Comparison of ENCODE assay signal across 20 cellular contexts in the genomic region with DNA sequence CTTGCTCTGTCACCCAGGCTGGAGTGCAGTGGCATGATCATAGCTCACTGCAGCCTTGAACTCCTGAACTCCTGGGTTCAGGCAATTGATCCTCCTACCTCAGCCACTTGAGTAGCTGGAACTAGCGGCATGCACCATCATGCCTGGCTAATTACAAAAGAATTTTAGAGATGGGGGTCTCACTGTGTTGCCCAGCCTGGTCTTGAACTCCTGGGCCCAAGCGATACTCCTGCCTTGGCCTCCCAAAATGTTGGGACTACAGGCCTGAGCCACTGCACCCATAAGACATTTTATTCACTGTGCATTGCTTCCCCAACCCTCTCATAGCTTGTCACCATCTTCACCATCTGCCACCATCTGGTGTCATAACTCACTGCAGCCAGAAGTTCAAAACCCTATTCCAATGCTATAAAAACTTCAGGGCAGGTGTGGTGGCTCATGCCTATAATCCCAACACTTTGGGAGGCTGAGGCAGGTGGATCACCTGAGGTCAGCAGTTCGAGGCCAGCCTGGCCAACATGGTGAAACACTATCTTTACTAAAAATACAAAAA.
A peak's percentile ranks its signal among the peaks of the same experiment; 100 is the strongest.
DNase-seq lines count a peak whose midpoint lies in the region; ATAC-seq, FAIRE-seq and TF ChIP-seq lines count a peak whose summit lies in the region.
"Had no signal": no experiment of that assay in that cellular context is flagged by ENCODE, and none has a peak within 500 bp of the region (broad histone marks: within the 10 kb centered on the region; RNA-seq: fewer than 3 reads in every experiment).

No MANE protein-coding gene starts in this region.

- intact Hi-C loops in CD4-positive, alpha-beta T cell (cut with DNase I, micrococcal nuclease) = no loop called here

- peaks cover 5% of the 10 kb centered on the region for H3K9me3 Mint-ChIP-seq in CD4-positive, alpha-beta T cell
- H3K9me3 Mint-ChIP-seq in chondrocyte (ENCODE audit: low read depth) = peaks cover 13% of the 10 kb centered on the region

- no peak overlapping the region for H3K27ac Mint-ChIP-seq in CD4-positive, alpha-beta T cell
- H3K27ac Mint-ChIP-seq in chondrocyte (ENCODE audit: unreplicated experiment) = no peak overlapping the region
- H3K27ac Mint-ChIP-seq: CD14-positive monocyte had no signal

- no peaks in the 10 kb centered on the region for H3K27me3 ChIP-seq in CD4-positive, alpha-beta T cell (ENCODE audit: control insufficient read depth, insufficient read depth, low read length)
- H3K27me3 ChIP-seq in DND-41 (ENCODE audit: insufficient read depth, low read length, poor library complexity) = no peaks in the 10 kb centered on the region
- H3K27me3 ChIP-seq: SJSA1 had no signal

- no peaks in the 10 kb centered on the region for H3K9me3 ChIP-seq in CD4-positive, alpha-beta T cell (ENCODE audit: control insufficient read depth, low read length)
- no peaks in the 10 kb centered on the region for H3K9me3 ChIP-seq in DND-41 (ENCODE audit: insufficient read depth, low read length, severe bottlenecking)
- H3K9me3 ChIP-seq: SJSA1 had no signal

- ATAC-seq in CD4-positive, alpha-beta T cell (ENCODE audit: poor library complexity) = peak; percentile 49
- ATAC-seq in DND-41 (ENCODE audit: insufficient read depth, low read depth) = no peak

- H3K4me3 Mint-ChIP-seq in CD4-positive, alpha-beta T cell = no peak overlapping the region
- H3K4me3 Mint-ChIP-seq in chondrocyte (ENCODE audit: unreplicated experiment) = no peak overlapping the region
- H3K4me3 Mint-ChIP-seq: CD14-positive monocyte had no signal

- H3K36me3 ChIP-seq in DND-41 (ENCODE audit: insufficient read depth, low read length) = no peaks in the 10 kb centered on the region
- H3K36me3 ChIP-seq: SJSA1 had no signal

- CTCF ChIA-PET in CD4-positive, alpha-beta T cell (lab: Charles Lee) = no interaction called here

- no peaks in the 10 kb centered on the region for H4K20me1 ChIP-seq in DND-41 (ENCODE audit: insufficient read depth, low read length)

- H3K27me3 Mint-ChIP-seq in CD4-positive, alpha-beta T cell = no peaks in the 10 kb centered on the region
- peaks cover 12% of the 10 kb centered on the region for H3K27me3 Mint-ChIP-seq in chondrocyte (ENCODE audit: low read depth)

- no peak overlapping the region for H3K9ac ChIP-seq in DND-41 (ENCODE audit: low read depth, low read length)

- H3K27ac ChIP-seq in CD4-positive, alpha-beta T cell (ENCODE audit: low read depth, low read length) = no peak overlapping the region
- no peak overlapping the region for H3K27ac ChIP-seq in DND-41 (ENCODE audit: low read length)
- H3K27ac ChIP-seq: SJSA1 had no signal

- no peaks in the 10 kb centered on the region for H3K4me1 ChIP-seq in DND-41 (ENCODE audit: insufficient read depth, low read length)

- no peak for FAIRE-seq in RCC 7860 (lab: Jason Lieb, UNC)
- FAIRE-seq: G401.6, GM12891, GM18507, H54 had no signal

- no peak overlapping the region for H3K4me3 ChIP-seq in DND-41 (ENCODE audit: low read depth in 1 of 2, low read length in 2 of 2)
- H3K4me3 ChIP-seq: SJSA1 had no signal

- peaks cover 13% of the 10 kb centered on the region for H3K4me1 Mint-ChIP-seq in CD4-positive, alpha-beta T cell (ENCODE audit: low read depth)
- H3K4me1 Mint-ChIP-seq in chondrocyte (ENCODE audit: low read depth) = peaks cover 8% of the 10 kb centered on the region
- H3K4me1 Mint-ChIP-seq: CD14-positive monocyte had no signal

- DNase-seq in CD4-positive, alpha-beta T cell = no peak
- DNase-seq in DND-41 (no peak), NCI-H2171 treated with DMSO at 0.1 percent for 48 hours (lab: John Stamatoyannopoulos, UW) (peak; percentile 75), chondrocyte (ENCODE audit: low spot score) (no peak), GDM1 (lab: John Stamatoyannopoulos, UW) (no peak), RCC 7860 (ENCODE audit: low spot score) (no peak), GM19238 (ENCODE audit: insufficient read length, low spot score) (no peak)
- DNase-seq: Caco-2, DMS79 treated with DMSO at 0.1 percent for 48 hours, IMR-90, Kasumi-1, NCI-H1105 treated with DMSO at 0.1 percent for 48 hours, NCI-H187 treated with DMSO at 0.1 percent for 48 hours, SW 1271 had no signal

- TF ChIP-seq CTCF in CD4-positive, alpha-beta T cell (IDR thresholded peaks at IDR 0.05) = no peak
- peak; percentile 21 for TF ChIP-seq CTCF in DND-41 (IDR thresholded peaks at IDR 0.05; ENCODE audit: borderline replicate concordance, extremely low read depth, low read length, poor library complexity, severe bottlenecking)
- peak; percentile 25 for TF ChIP-seq CTCF in chondrocyte (IDR thresholded peaks at IDR 0.05)

- H2AFZ ChIP-seq in DND-41 (ENCODE audit: low read depth, low read length) = no peak overlapping the region

- H3K4me2 ChIP-seq in DND-41 (ENCODE audit: insufficient read depth, low read length) = no peak overlapping the region

- no peaks in the 10 kb centered on the region for H3K36me3 Mint-ChIP-seq in CD4-positive, alpha-beta T cell (ENCODE audit: low read depth)
- peaks cover 4% of the 10 kb centered on the region for H3K36me3 Mint-ChIP-seq in chondrocyte (ENCODE audit: low read depth)
- H3K36me3 Mint-ChIP-seq: CD14-positive monocyte had no signal

- H3K79me2 ChIP-seq in DND-41 (ENCODE audit: insufficient read depth, low read length) = no peaks in the 10 kb centered on the region

- POLR2A ChIA-PET in CD4-positive, alpha-beta T cell (lab: Charles Lee) = interaction anchor here (0.7 to 0.9 kb wide), 3 partner anchors 10 to 95 kb away, joined by 3 read pairs; no protein-coding TSS in a partner anchor
